In genomic region chr22:22746963-22747933, GRCh38 we compare ENCODE assay signal across 1 cellular context.
TF ChIP-seq lines count a peak whose summit lies in the region.

No MANE protein-coding gene starts in this region.

TF ChIP-seq in GM23338, 12 proteins besides CTCF, POLR2A, EP300 and RAD21 (continued from another document):
- TF ChIP-seq ZNF462 (CRISPR knock-in tag; IDR thresholded peaks at IDR 0.05), result no peak
- TF ChIP-seq POLR2AphosphoS5 (IDR thresholded peaks at IDR 0.05; ENCODE audit: low read depth), result no peak
- no peak for TF ChIP-seq REST (IDR thresholded peaks at IDR 0.05; ENCODE audit: unreplicated experiment)
- TF ChIP-seq EZH2 (IDR thresholded peaks at IDR 0.05; ENCODE audit: low read depth, unreplicated experiment), result no peak
- no peak for TF ChIP-seq ETS1 (IDR thresholded peaks at IDR 0.05)
- no peak for TF ChIP-seq ZNF331 (CRISPR knock-in tag; IDR thresholded peaks at IDR 0.05; ENCODE audit: low read depth)
- TF ChIP-seq EZH2phosphoT487 (IDR thresholded peaks at IDR 0.05; ENCODE audit: unreplicated experiment), result no peak
- no peak for TF ChIP-seq ZNF114 (CRISPR knock-in tag; IDR thresholded peaks at IDR 0.05)
